In genomic region chr2:198880421-198880820, GRCh38 we compare ENCODE assay signal across 17 cellular contexts.
DNase-seq lines count a peak whose midpoint lies in the region; ATAC-seq, FAIRE-seq and TF ChIP-seq lines count a peak whose summit lies in the region.
"Had no signal": no experiment of that assay in that cellular context is flagged by ENCODE, and none has a peak within 500 bp of the region (broad histone marks: within the 10 kb centered on the region; RNA-seq: fewer than 3 reads in every experiment).

No MANE protein-coding gene starts in this region.

- ATAC-seq in thoracic aorta (ENCODE audit: insufficient number of reproducible peaks, low FRiP score, low read depth), result no peak
- no peak for ATAC-seq in GM19455 (IDR thresholded peaks at IDR 0.05; ENCODE audit: unreplicated experiment)
- ATAC-seq: GM12878 had no signal

- H3K27me3 ChIP-seq in thoracic aorta (replicated peaks; ENCODE audit: insufficient read depth), result no peaks in the 10 kb centered on the region
- H3K27me3 ChIP-seq: BLaER1 had no signal

- in situ Hi-C loops in astrocyte of the cerebellum (cut with HindIII; ENCODE audit: low sequenced_read_pairs), result no loop called here
- in situ Hi-C loops in KBM-7 (cut with MboI; ENCODE audit: low pct_unique_long_range_greater_than_20kb, low sequenced_read_pairs), result no loop called here

- H3K36me3 ChIP-seq in thoracic aorta, result no peaks in the 10 kb centered on the region
- H3K36me3 ChIP-seq: BLaER1, HAP-1 had no signal

- peak overlapping the region; percentile 61 to 76 for H3K27ac ChIP-seq in thoracic aorta
- H3K27ac ChIP-seq: BLaER1, GM23248 had no signal

- peaks cover 20 to 41% of the 10 kb centered on the region in 2 donors for H3K4me1 ChIP-seq in thoracic aorta (ENCODE audit: control insufficient read depth in 1 of 2, low read depth in 2 of 2)
- H3K4me1 ChIP-seq: BLaER1, HAP-1 had no signal

- no peak overlapping the region for H3K4me3 ChIP-seq in astrocyte of the cerebellum (ENCODE audit: low read depth, low read length)
- H3K4me3 ChIP-seq in thoracic aorta, result peak overlapping the region; percentile 31
- H3K4me3 ChIP-seq: BLaER1, GM12878, GM23248, HAP-1 had no signal

- FAIRE-seq in endometrium (lab: Jason Lieb, UNC), result peak; percentile 93
- FAIRE-seq: GM12878 had no signal

- H3K9me3 ChIP-seq in thoracic aorta, result no peaks in the 10 kb centered on the region
- H3K9me3 ChIP-seq: BLaER1, HAP-1 had no signal

- TF ChIP-seq CTCF in astrocyte of the cerebellum (IDR thresholded peaks at IDR 0.05; ENCODE audit: low read depth, low read length, missing control alignments) (no peak), thoracic aorta (IDR thresholded peaks at IDR 0.05) (no peak)

- peak; percentile 26 for DNase-seq in LHCN-M2 (ENCODE audit: low read depth)
- DNase-seq in astrocyte of the cerebellum (ENCODE audit: low read depth), result peak; percentile 29
- no peak for DNase-seq in thoracic aorta (ENCODE audit: low spot score)
- DNase-seq in T-helper 2 cell, result no peak
- DNase-seq in COLO668 (lab: John Stamatoyannopoulos, UW; ENCODE audit: unreplicated experiment), result no peak
- no peak for DNase-seq in KBM-7
- DNase-seq: 8988T; Calu3; CD4-positive, alpha-beta memory T cell; DMS79 treated with DMSO at 0.1 percent for 48 hours; EL; GM23248 had no signal

Comparison
In these comparisons a context has a peak if more than half of its experiments do, and no peak if none do; other contexts are left out.
1. DNase-seq: peak in LHCN-M2 (single experiment) and astrocyte of the cerebellum (single experiment); none in thoracic aorta (single experiment), T-helper 2 cell (0 of 5), COLO668 (single experiment) and KBM-7 (single experiment).